ENCODE assay signal across 21 cellular contexts in the genomic region with DNA sequence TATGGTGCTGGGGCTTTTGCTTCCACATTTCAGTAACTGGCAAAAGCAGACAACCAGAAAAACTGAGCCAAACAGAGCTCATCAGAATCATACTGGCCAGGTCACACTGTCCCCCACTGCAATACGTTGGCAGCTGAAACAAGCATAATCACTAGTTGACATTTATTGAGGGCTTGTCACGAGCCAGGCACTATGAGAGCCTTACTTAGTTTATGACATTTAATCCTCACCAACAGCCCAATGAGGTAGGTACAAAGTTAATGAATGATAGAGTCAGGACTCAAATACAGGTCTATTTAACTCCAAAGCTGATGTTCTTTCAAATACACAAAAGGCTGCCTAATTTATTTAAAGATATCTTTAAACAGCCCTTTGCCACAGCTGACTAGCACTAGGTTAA.
DNase-seq lines count a peak whose midpoint lies in the region; ATAC-seq, FAIRE-seq and TF ChIP-seq lines count a peak whose summit lies in the region.
"Had no signal": no experiment of that assay in that cellular context is flagged by ENCODE, and none has a peak within 500 bp of the region (broad histone marks: within the 10 kb centered on the region; RNA-seq: fewer than 3 reads in every experiment).

No MANE protein-coding gene starts in this region.

- no peaks in the 10 kb centered on the region for H3K36me3 Mint-ChIP-seq in activated CD4-positive, alpha-beta T cell treated with anti-CD3 and anti-CD28 coated beads, Interleukin-2, amount 10 ng/mL, durations not matched to agents 24 days and 14 days (ENCODE audit: low read depth)
- H3K36me3 Mint-ChIP-seq: CD4-positive, CD25-positive, alpha-beta regulatory T cell; CD8-positive, alpha-beta T cell had no signal

- CTCF ChIA-PET in A549 (lab: Yijun Ruan, JAX): no interaction called here

- H3K27ac Mint-ChIP-seq in activated CD4-positive, alpha-beta T cell treated with anti-CD3 and anti-CD28 coated beads, Interleukin-2, amount 10 ng/mL, durations not matched to agents 24 days and 14 days: no peak overlapping the region
- H3K27ac Mint-ChIP-seq: B cell; CD4-positive, CD25-positive, alpha-beta regulatory T cell; CD8-positive, alpha-beta T cell; HFFc6 had no signal

- no peak for TF ChIP-seq POLR2A in A549 (IDR thresholded peaks at IDR 0.05; ENCODE audit: low read length)
- no peak for TF ChIP-seq POLR2A in testis (IDR thresholded peaks at IDR 0.05)

- no peak overlapping the region for H3K4me2 ChIP-seq in A549
- H3K4me2 ChIP-seq: BLaER1 had no signal

- intact Hi-C loops in left colon (cut with DNase I, micrococcal nuclease): no loop called here
- intact Hi-C loops in activated CD4-positive, alpha-beta T cell treated with anti-CD3 and anti-CD28 coated beads, Interleukin-2, amount 10 ng/mL, durations not matched to agents 24 days and 14 days (cut with micrococcal nuclease): no loop called here
- intact Hi-C loops in testis (cut with DNase I; ENCODE audit: low total_unique reads): no loop called here

- TF ChIP-seq EP300 in A549 (IDR thresholded peaks at IDR 0.05): no peak

- TF ChIP-seq CTCF in A549 (IDR thresholded peaks at IDR 0.05) (no peak), testis (IDR thresholded peaks at IDR 0.05) (no peak)

- H3K27me3 Mint-ChIP-seq in activated CD4-positive, alpha-beta T cell treated with anti-CD3 and anti-CD28 coated beads, Interleukin-2, amount 10 ng/mL, durations not matched to agents 24 days and 14 days: no peaks in the 10 kb centered on the region

- POLR2A ChIA-PET in A549 (lab: Yijun Ruan, JAX): no interaction called here

- DNase-seq in A549 (ENCODE audit: low read depth in 1 of 2, low spot score in 1 of 2) (no peak), HuH-7 (ENCODE audit: low spot score) (peak; percentile 1), left colon (no peak), glomerular visceral epithelial cell (ENCODE audit: extremely low spot score) (no peak), testis (no peak)
- no peak for DNase-seq in activated CD4-positive, alpha-beta T cell treated with anti-CD3 and anti-CD28 coated beads, Interleukin-2, amount 10 ng/mL, durations not matched to agents 24 days and 14 days
- DNase-seq: Caco-2; CD4-positive, CD25-positive, alpha-beta regulatory T cell; CD8-positive, alpha-beta T cell; DMS153; DMS79 treated with DMSO at 0.1 percent for 48 hours; GF-D8; GOT3; HFFc6 had no signal

- H3K9me3 Mint-ChIP-seq in activated CD4-positive, alpha-beta T cell treated with anti-CD3 and anti-CD28 coated beads, Interleukin-2, amount 10 ng/mL, durations not matched to agents 24 days and 14 days: no peaks in the 10 kb centered on the region
- H3K9me3 Mint-ChIP-seq: CD8-positive, alpha-beta T cell; HFFc6 had no signal

- no peaks in the 10 kb centered on the region for H3K27me3 ChIP-seq in testis

- WGBS in A549 (ENCODE audit: missing lambda C conversion rate): 0% methylated on average over 2 of the region's 2 CpGs
- 62 to 64% methylated on average over 2 of the region's 2 CpGs for WGBS in testis, 2 donors

- ATAC-seq in A549: no peak
- peak; percentile 83 for ATAC-seq in left colon
- ATAC-seq: CD8-positive, alpha-beta T cell had no signal

- no peak overlapping the region for H3K4me3 ChIP-seq in A549
- H3K4me3 ChIP-seq in testis: no peak overlapping the region
- H3K4me3 ChIP-seq: BLaER1, HAP-1 had no signal

- H3K4me1 ChIP-seq in A549: no peaks in the 10 kb centered on the region
- H3K4me1 ChIP-seq in testis: no peaks in the 10 kb centered on the region
- H3K4me1 ChIP-seq: BLaER1, Caco-2, HAP-1 had no signal

- H3K36me3 ChIP-seq in testis (ENCODE audit: low read depth, missing control alignments): no peaks in the 10 kb centered on the region
- H3K36me3 ChIP-seq: BLaER1, HAP-1 had no signal

- H3K4me1 Mint-ChIP-seq in activated CD4-positive, alpha-beta T cell treated with anti-CD3 and anti-CD28 coated beads, Interleukin-2, amount 10 ng/mL, durations not matched to agents 24 days and 14 days: no peaks in the 10 kb centered on the region
- H3K4me1 Mint-ChIP-seq: B cell; CD4-positive, CD25-positive, alpha-beta regulatory T cell had no signal

- FAIRE-seq in A549 (lab: Jason Lieb, UNC): peak; percentile 32
- FAIRE-seq: GM12891, GM18507, H54 had no signal

- H3K9me3 ChIP-seq in A549 (no peaks in the 10 kb centered on the region), testis (no peaks in the 10 kb centered on the region)
- H3K9me3 ChIP-seq: BLaER1, Caco-2, HAP-1 had no signal

- H3K27ac ChIP-seq in A549 (no peak overlapping the region), testis (no peak overlapping the region)
- H3K27ac ChIP-seq: BLaER1, C4-2B had no signal

- no peak for TF ChIP-seq RAD21 in A549 (conservative IDR thresholded peaks at IDR 0.05 in 1 of 2, IDR thresholded peaks at IDR 0.05 in 1 of 2)

- no peak overlapping the region for H3K4me3 Mint-ChIP-seq in activated CD4-positive, alpha-beta T cell treated with anti-CD3 and anti-CD28 coated beads, Interleukin-2, amount 10 ng/mL, durations not matched to agents 24 days and 14 days
- H3K4me3 Mint-ChIP-seq: B cell; CD4-positive, CD25-positive, alpha-beta regulatory T cell; CD8-positive, alpha-beta T cell; HFFc6 had no signal

TF ChIP-seq in A549, 52 proteins besides CTCF, POLR2A, EP300 and RAD21:
- no peak for TF ChIP-seq KDM5A (IDR thresholded peaks at IDR 0.05)
- no peak for TF ChIP-seq RFX5 (IDR thresholded peaks at IDR 0.05)
